In genomic region chr4:70753630-70754029, GRCh38 we compare ENCODE assay signal across 18 cellular contexts. TPM values are rescaled to one million over a fixed set of nuclear protein-coding genes. Genes with fewer than 3 reads are reported as not detected.
DNase-seq lines count a peak whose midpoint lies in the region; ATAC-seq and TF ChIP-seq lines count a peak whose summit lies in the region.
"Had no signal": no experiment of that assay in that cellular context is flagged by ENCODE, and none has a peak within 500 bp of the region (broad histone marks: within the 10 kb centered on the region; RNA-seq: fewer than 3 reads in every experiment).

No MANE protein-coding gene starts in this region.

- no peaks in the 10 kb centered on the region for H3K27me3 Mint-ChIP-seq in activated CD4-positive, alpha-beta T cell treated with anti-CD3 and anti-CD28 coated beads for 36 hours
- no peaks in the 10 kb centered on the region for H3K27me3 Mint-ChIP-seq in stimulated activated naive B cell treated with anti-CD40 and anti-IgM and Interleukin-4, amounts not matched to agents 10 μg/mL and 1 μg/mL and 100 μg/mL, for 72 hours

- peaks cover 0 to 4% (median under 1%) of the 10 kb centered on the region in 4 donors for H3K4me1 ChIP-seq in upper lobe of left lung
- H3K4me1 ChIP-seq: SJSA1 had no signal

- H3K36me3 ChIP-seq in KOPT-K1 (ENCODE audit: insufficient read depth, low read length) (peaks cover 5% of the 10 kb centered on the region; the same call in 1 of the 2 replicates), upper lobe of left lung (no peaks in the 10 kb centered on the region)
- H3K36me3 ChIP-seq: SJSA1 had no signal

- CTCF ChIA-PET in activated CD4-positive, alpha-beta T cell treated with anti-CD3 and anti-CD28 coated beads for 36 hours (lab: Charles Lee), result interaction anchor here (0.6 to 1.2 kb wide), 2 partner anchors 19 to 298 kb away, joined by 3 to 4 read pairs; no protein-coding TSS in a partner anchor

- no peak for TF ChIP-seq POLR2A in upper lobe of left lung (IDR thresholded peaks at IDR 0.05)

- no peak for DNase-seq in activated CD4-positive, alpha-beta T cell treated with anti-CD3 and anti-CD28 coated beads for 36 hours
- no peak for DNase-seq in activated CD4-positive, alpha-beta T cell treated with anti-CD3 and anti-CD28 coated beads for 4 hours
- DNase-seq in stimulated activated naive B cell treated with anti-CD40 and anti-IgM and Interleukin-4, amounts not matched to agents 10 μg/mL and 1 μg/mL and 100 μg/mL, for 72 hours, result no peak
- DNase-seq in pons (ENCODE audit: low spot score) (no peak), DMS 273 treated with DMSO at 0.1 percent for 48 hours (lab: John Stamatoyannopoulos, UW) (no peak), upper lobe of left lung (no peak)
- DNase-seq: CD8-positive, alpha-beta T cell; DMS79 treated with DMSO at 0.1 percent for 48 hours; GDM1; HCEC 1CT; IMR-90; NCI-H1417 treated with DMSO at 0.1 percent for 48 hours; NCI-H2029 treated with DMSO at 0.1 percent for 48 hours; NCI-H748 treated with DMSO at 0.1 percent for 48 hours had no signal

- H3K36me3 Mint-ChIP-seq in activated CD4-positive, alpha-beta T cell treated with anti-CD3 and anti-CD28 coated beads for 36 hours (ENCODE audit: low read depth), result no peaks in the 10 kb centered on the region
- H3K36me3 Mint-ChIP-seq in stimulated activated naive B cell treated with anti-CD40 and anti-IgM and Interleukin-4, amounts not matched to agents 10 μg/mL and 1 μg/mL and 100 μg/mL, for 72 hours, result peaks cover 7 to 9% of the 10 kb centered on the region in 2 donors

- peaks cover 10% of the 10 kb centered on the region for H3K4me1 Mint-ChIP-seq in activated CD4-positive, alpha-beta T cell treated with anti-CD3 and anti-CD28 coated beads for 36 hours
- H3K4me1 Mint-ChIP-seq in stimulated activated naive B cell treated with anti-CD40 and anti-IgM and Interleukin-4, amounts not matched to agents 10 μg/mL and 1 μg/mL and 100 μg/mL, for 72 hours, result peaks cover 33 to 52% of the 10 kb centered on the region in 2 donors

- H3K4me3 Mint-ChIP-seq in activated CD4-positive, alpha-beta T cell treated with anti-CD3 and anti-CD28 coated beads for 36 hours, result no peak overlapping the region
- H3K4me3 Mint-ChIP-seq in stimulated activated naive B cell treated with anti-CD40 and anti-IgM and Interleukin-4, amounts not matched to agents 10 μg/mL and 1 μg/mL and 100 μg/mL, for 72 hours, result peak overlapping the region in 1 of 2 donors; percentile 2
- H3K4me3 Mint-ChIP-seq: CD8-positive, alpha-beta T cell had no signal

- H3K9me3 Mint-ChIP-seq in activated CD4-positive, alpha-beta T cell treated with anti-CD3 and anti-CD28 coated beads for 36 hours (ENCODE audit: low read depth), result no peaks in the 10 kb centered on the region
- H3K9me3 Mint-ChIP-seq in stimulated activated naive B cell treated with anti-CD40 and anti-IgM and Interleukin-4, amounts not matched to agents 10 μg/mL and 1 μg/mL and 100 μg/mL, for 72 hours, result peaks cover 2 to 7% of the 10 kb centered on the region in 2 donors
- H3K9me3 Mint-ChIP-seq: CD8-positive, alpha-beta T cell had no signal

- H3K4me3 ChIP-seq in upper lobe of left lung, result no peak overlapping the region
- H3K4me3 ChIP-seq: SJSA1 had no signal

- no peak for TF ChIP-seq EP300 in upper lobe of left lung (IDR thresholded peaks at IDR 0.05)

- H3K9me3 ChIP-seq in KOPT-K1 (ENCODE audit: insufficient read depth, low read length, poor library complexity, severe bottlenecking) (peaks cover 7% of the 10 kb centered on the region), upper lobe of left lung (no peaks in the 10 kb centered on the region)
- H3K9me3 ChIP-seq: SJSA1 had no signal

- intact Hi-C loops in activated CD4-positive, alpha-beta T cell treated with anti-CD3 and anti-CD28 coated beads for 36 hours (cut with DNase I, micrococcal nuclease), result no loop called here

- TF ChIP-seq CTCF in VCaP (conservative IDR thresholded peaks at IDR 0.05) (no peak), upper lobe of left lung (IDR thresholded peaks at IDR 0.05) (no peak)

- H3K27me3 ChIP-seq in upper lobe of left lung, result no peaks in the 10 kb centered on the region
- H3K27me3 ChIP-seq: SJSA1 had no signal

- H3K27ac ChIP-seq in KOPT-K1 (ENCODE audit: low read depth, low read length, poor library complexity, severe bottlenecking) (peak overlapping the region; percentile 8), VCaP (peak overlapping the region; percentile 42), upper lobe of left lung (no peak overlapping the region)
- H3K27ac ChIP-seq: 22Rv1, SJSA1 had no signal

- peak; percentile 39 for ATAC-seq in activated CD4-positive, alpha-beta T cell treated with anti-CD3 and anti-CD28 coated beads for 36 hours
- ATAC-seq in stimulated activated naive B cell treated with anti-CD40 and anti-IgM and Interleukin-4, amounts not matched to agents 10 μg/mL and 1 μg/mL and 100 μg/mL, for 72 hours (replicated peaks), result peak; percentile 24 to 53
- no peak for ATAC-seq in upper lobe of left lung (ENCODE audit: low FRiP score in 2 of 2)
- ATAC-seq: CD8-positive, alpha-beta T cell had no signal

- no peak overlapping the region for H3K27ac Mint-ChIP-seq in activated CD4-positive, alpha-beta T cell treated with anti-CD3 and anti-CD28 coated beads for 36 hours
- peak overlapping the region; percentile 38 for H3K27ac Mint-ChIP-seq in stimulated activated naive B cell treated with anti-CD40 and anti-IgM and Interleukin-4, amounts not matched to agents 10 μg/mL and 1 μg/mL and 100 μg/mL, for 72 hours
- H3K27ac Mint-ChIP-seq: CD8-positive, alpha-beta T cell had no signal

- POLR2A ChIA-PET in activated CD4-positive, alpha-beta T cell treated with anti-CD3 and anti-CD28 coated beads for 36 hours (lab: Charles Lee), result no interaction called here

RNA-seq across cellular contexts. Expression of gene RUFY3, which starts 31.9 kb away (rescaled TPM):
- total RNA-seq in activated CD4-positive, alpha-beta T cell treated with anti-CD3 and anti-CD28 coated beads for 36 hours, result 10 to 100 TPM; 10.6 to 11.2 TPM
- total RNA-seq in upper lobe of left lung, result 100 to 1,000 TPM in 2 of 6 donors, 10 to 100 TPM in 4; 65.1 to 161 (median 80.8) TPM

Comparison
In these comparisons a context has a peak if more than half of its experiments do, and no peak if none do; other contexts are left out.
1. ATAC-seq: peak in activated CD4-positive, alpha-beta T cell treated with anti-CD3 and anti-CD28 coated beads for 36 hours (single experiment) and stimulated activated naive B cell treated with anti-CD40 and anti-IgM and Interleukin-4, amounts not matched to agents 10 μg/mL and 1 μg/mL and 100 μg/mL, for 72 hours (2 of 2); none in upper lobe of left lung (0 of 2).
2. H3K27ac ChIP-seq: peak in KOPT-K1 (single experiment) and VCaP (single experiment); none in upper lobe of left lung (0 of 4).
3. RNA of gene RUFY3, which starts 31.9 kb away (total RNA-seq): 65.1 to 161 TPM in upper lobe of left lung; 10.6 to 11.2 TPM in activated CD4-positive, alpha-beta T cell treated with anti-CD3 and anti-CD28 coated beads for 36 hours; every median in the first group is over 4 times any median in the second.